ENCODE assay signal across 20 cellular contexts in genomic region chr12:51922146-51922545, GRCh38. TPM values are rescaled to one million over a fixed set of nuclear protein-coding genes. Genes with fewer than 3 reads are reported as not detected.
A peak's percentile ranks its signal among the peaks of the same experiment; 100 is the strongest.
DNase-seq lines count a peak whose midpoint lies in the region; ATAC-seq and TF ChIP-seq lines count a peak whose summit lies in the region.
"Had no signal": no experiment of that assay in that cellular context is flagged by ENCODE, and none has a peak within 500 bp of the region (broad histone marks: within the 10 kb centered on the region; RNA-seq: fewer than 3 reads in every experiment).

No MANE protein-coding gene starts in this region.

- 0 out of 2 replicates have a peak overlapping the region, but pooled peaks have one; percentile 69 for H2BK20ac ChIP-seq in IMR-90 (ENCODE audit: low read depth, low read length)

- H2BK120ac ChIP-seq in IMR-90 (ENCODE audit: low read depth, low read length) = peak overlapping the region; percentile 69; the same call in 1 of the 2 replicates

- H3K14ac ChIP-seq in IMR-90 (replicated peaks; ENCODE audit: low read depth, low read length) = no peak overlapping the region

- no peak overlapping the region for H3K4me2 ChIP-seq in IMR-90 (ENCODE audit: low read depth, low read length)

- peak overlapping the region; percentile 60 for H4K91ac ChIP-seq in IMR-90 (ENCODE audit: insufficient read depth, low read depth, low read length)

- peaks cover 16% of the 10 kb centered on the region for H3K4me1 ChIP-seq in IMR-90 (ENCODE audit: control insufficient read depth, insufficient read depth, low read length)
- H3K4me1 ChIP-seq in colonic mucosa = peaks cover 10% of the 10 kb centered on the region
- peaks cover 58% of the 10 kb centered on the region for H3K4me1 ChIP-seq in lower lobe of right lung

- peak overlapping the region; percentile 86 for H2AK9ac ChIP-seq in IMR-90 (replicated peaks; ENCODE audit: low read depth, low read length, poor library complexity)

- no peak overlapping the region for H3K56ac ChIP-seq in IMR-90 (ENCODE audit: extremely low read depth, insufficient read depth, low read length)

- no peak overlapping the region for H2BK5ac ChIP-seq in IMR-90 (ENCODE audit: low read depth, low read length, poor library complexity, severe bottlenecking)

- H3K79me1 ChIP-seq in IMR-90 (ENCODE audit: low read depth in 1 of 2, low read length in 2 of 2) = no peaks in the 10 kb centered on the region; a peak in 1 of 4 replicates

- H3K9me3 Mint-ChIP-seq in activated CD8-positive, alpha-beta T cell treated with anti-CD3 and anti-CD28 coated beads, Interleukin-2, amount 10 ng/mL, durations not matched to agents 7 days and 5 days (ENCODE audit: insufficient read depth) = no peaks in the 10 kb centered on the region
- H3K9me3 Mint-ChIP-seq: activated naive CD8-positive, alpha-beta T cell treated with anti-CD3 and anti-CD28 coated beads, Interleukin-2, amount 50 U/mL, for 24 hours; effector memory CD8-positive, alpha-beta T cell; neural crest cell had no signal

- no peak overlapping the region for H3K4me3 Mint-ChIP-seq in activated CD8-positive, alpha-beta T cell treated with anti-CD3 and anti-CD28 coated beads, Interleukin-2, amount 10 ng/mL, durations not matched to agents 7 days and 5 days
- H3K4me3 Mint-ChIP-seq: activated naive CD8-positive, alpha-beta T cell treated with anti-CD3 and anti-CD28 coated beads, Interleukin-2, amount 50 U/mL, for 24 hours; effector memory CD8-positive, alpha-beta T cell; neural crest cell had no signal

- peaks cover 10% of the 10 kb centered on the region for H3K27me3 Mint-ChIP-seq in activated CD8-positive, alpha-beta T cell treated with anti-CD3 and anti-CD28 coated beads, Interleukin-2, amount 10 ng/mL, durations not matched to agents 7 days and 5 days (ENCODE audit: low read depth)

- H2BK15ac ChIP-seq in IMR-90 (ENCODE audit: low read depth, low read length) = no peak overlapping the region

- CTCF ChIA-PET in IMR-90 (lab: Yijun Ruan, JAX) = interaction anchor here (1.1 to 1.7 kb wide), 5 partner anchors 14 to 104 kb away, joined by 3 to 8 read pairs (median 5); partner anchors contain the start of gene ACVRL1
- CTCF ChIA-PET in activated CD8-positive, alpha-beta T cell treated with anti-CD3 and anti-CD28 coated beads, Interleukin-2, amount 10 ng/mL, durations not matched to agents 7 days and 5 days (lab: Charles Lee) = interaction anchor here (0.6 to 6.6 kb wide), 17 partner anchors 10 to 207 kb away, joined by 3 to 46 read pairs (median 5); partner anchors contain the start of gene ACVRL1

- H3K4ac ChIP-seq in IMR-90 (ENCODE audit: low read depth, low read length) = peak overlapping the region; percentile 82

- H4K20me1 ChIP-seq in IMR-90 (ENCODE audit: insufficient read depth, low read length) = no peaks in the 10 kb centered on the region

- peak overlapping the region; percentile 35; the same call in 1 of the 2 replicates for H3K27ac ChIP-seq in IMR-90 (ENCODE audit: insufficient read depth, low read length)
- H3K27ac ChIP-seq in colonic mucosa = peak overlapping the region; percentile 64
- peak overlapping the region; percentile 78 for H3K27ac ChIP-seq in lower lobe of right lung
- H3K27ac ChIP-seq in skin epidermis = peak overlapping the region in 15 of 21 experiments; percentile 20 to 81 (median 63)

- no TSS peak for BruUV-seq in IMR-90 (replicated peaks; lab: Mats Ljungman, UMichigan)

- no peaks in the 10 kb centered on the region; the same call in 1 of the 2 replicates for H3K36me3 ChIP-seq in IMR-90 (ENCODE audit: control insufficient read depth, insufficient read depth, low read length)
- no peaks in the 10 kb centered on the region for H3K36me3 ChIP-seq in colonic mucosa
- peaks cover 31% of the 10 kb centered on the region for H3K36me3 ChIP-seq in lower lobe of right lung

- H3K4me3 ChIP-seq in IMR-90 (ENCODE audit: insufficient read depth, low read depth, low read length) = no peak overlapping the region
- no peak overlapping the region for H3K4me3 ChIP-seq in colonic mucosa
- H3K4me3 ChIP-seq in lower lobe of right lung = no peak overlapping the region
- no peak overlapping the region for H3K4me3 ChIP-seq in skin epidermis

- H3K27ac Mint-ChIP-seq in activated CD8-positive, alpha-beta T cell treated with anti-CD3 and anti-CD28 coated beads, Interleukin-2, amount 10 ng/mL, durations not matched to agents 7 days and 5 days = no peak overlapping the region
- H3K27ac Mint-ChIP-seq: activated naive CD8-positive, alpha-beta T cell treated with anti-CD3 and anti-CD28 coated beads, Interleukin-2, amount 50 U/mL, for 24 hours had no signal

- intact Hi-C loops in IMR-90 (cut with micrococcal nuclease) (loop anchor here (2.0 kb wide), 1 partner anchor 59 kb away; no protein-coding TSS in a partner anchor), colonic mucosa (cut with DNase I) (no loop called here), lower lobe of right lung (cut with DNase I) (no loop called here)

- POLR2A ChIA-PET in IMR-90 (lab: Charles Lee; ENCODE audit: unreplicated experiment) = no interaction called here
- POLR2A ChIA-PET in activated CD8-positive, alpha-beta T cell treated with anti-CD3 and anti-CD28 coated beads, Interleukin-2, amount 10 ng/mL, durations not matched to agents 7 days and 5 days (lab: Charles Lee) = interaction anchor here (1.1 kb wide), 1 partner anchor 72 kb away, joined by 3 read pairs; no protein-coding TSS in a partner anchor

- no peak for DNase-seq in IMR-90
- DNase-seq in colonic mucosa = no peak
- no peak for DNase-seq in lower lobe of right lung
- DNase-seq in GM20000 (ENCODE audit: low spot score) = no peak
- no peak for DNase-seq in NCI-H146 treated with DMSO at 0.1 percent for 48 hours (lab: John Stamatoyannopoulos, UW; ENCODE audit: unreplicated experiment)
- no peak for DNase-seq in activated CD8-positive, alpha-beta T cell treated with anti-CD3 and anti-CD28 coated beads, Interleukin-2, amount 10 ng/mL, durations not matched to agents 7 days and 5 days
- DNase-seq: activated naive CD8-positive, alpha-beta T cell treated with anti-CD3 and anti-CD28 coated beads, Interleukin-2, amount 50 U/mL, for 24 hours; effector memory CD8-positive, alpha-beta T cell; MM.1S; NCI-H1694 treated with DMSO at 0.1 percent for 48 hours; NCI-H446; stimulated activated CD4-positive, alpha-beta T cell treated with anti-CD3 and anti-CD28 coated beads, Interleukin-1b, Interleukin-23, amount 100 ng/mL, for 48 hours had no signal

- no peaks in the 10 kb centered on the region for H3K27me3 ChIP-seq in IMR-90 (ENCODE audit: control insufficient read depth, insufficient read depth, low read length)
- no peaks in the 10 kb centered on the region for H3K27me3 ChIP-seq in colonic mucosa
- H3K27me3 ChIP-seq in lower lobe of right lung (ENCODE audit: low read depth) = no peaks in the 10 kb centered on the region

- ATAC-seq in IMR-90 (ENCODE audit: low read depth) = no peak
- ATAC-seq in lower lobe of right lung = no peak
- ATAC-seq in HG02852 (IDR thresholded peaks at IDR 0.05; ENCODE audit: unreplicated experiment) = no peak
- no peak for ATAC-seq in activated CD8-positive, alpha-beta T cell treated with anti-CD3 and anti-CD28 coated beads, Interleukin-2, amount 10 ng/mL, durations not matched to agents 7 days and 5 days
- ATAC-seq: activated naive CD8-positive, alpha-beta T cell treated with anti-CD3 and anti-CD28 coated beads, Interleukin-2, amount 50 U/mL, for 24 hours; effector memory CD8-positive, alpha-beta T cell had no signal

- H4K8ac ChIP-seq in IMR-90 (ENCODE audit: low read depth in 2 of 2, low read length in 2 of 2) = peak overlapping the region; percentile 78 to 85; a peak in 2 of 4 replicates

- H3K36me3 Mint-ChIP-seq in activated CD8-positive, alpha-beta T cell treated with anti-CD3 and anti-CD28 coated beads, Interleukin-2, amount 10 ng/mL, durations not matched to agents 7 days and 5 days (ENCODE audit: low read depth) = no peaks in the 10 kb centered on the region

- peak overlapping the region; percentile 22 for H3K18ac ChIP-seq in IMR-90 (ENCODE audit: low read depth, low read length)

- peak overlapping the region; percentile 73; the same call in 1 of the 2 replicates for H4K5ac ChIP-seq in IMR-90 (ENCODE audit: low read depth, low read length)

- H3K9ac ChIP-seq in IMR-90 (ENCODE audit: low read depth, low read length) (no peak overlapping the region), colonic mucosa (ENCODE audit: low read depth in 2 of 2, low read length in 2 of 2) (peak overlapping the region in 1 of 2 donors; percentile 42)

- in situ Hi-C loops in IMR-90 (cut with MboI; ENCODE audit: low sequenced_read_pairs) = no loop called here

- peaks cover 16% of the 10 kb centered on the region for H3K9me1 ChIP-seq in IMR-90 (ENCODE audit: insufficient read depth, low read length)

- H2AK5ac ChIP-seq in IMR-90 (ENCODE audit: low read depth, low read length) = peak overlapping the region; percentile 48; the same call in 1 of the 2 replicates

- WGBS in IMR-90 (ENCODE audit: extremely low coverage in 2 of 2, insufficient read length in 1 of 2), 2 experiments = no CpG with 5 or more reads among the region's 2 CpGs

- TF ChIP-seq RAD21 in IMR-90 (IDR thresholded peaks at IDR 0.05; ENCODE audit: low read length) = no peak

- TF ChIP-seq POLR2A in IMR-90 (IDR thresholded peaks at IDR 0.05; ENCODE audit: low read depth, low read length) = no peak

- H2AFZ ChIP-seq in IMR-90 (replicated peaks; ENCODE audit: low read length, poor library complexity) = peak overlapping the region; percentile 82

- no peaks in the 10 kb centered on the region for H3K9me3 ChIP-seq in IMR-90 (ENCODE audit: control insufficient read depth, insufficient read depth, low read length)
- no peaks in the 10 kb centered on the region for H3K9me3 ChIP-seq in colonic mucosa
- H3K9me3 ChIP-seq in lower lobe of right lung = no peaks in the 10 kb centered on the region

- H3K23ac ChIP-seq in IMR-90 (ENCODE audit: low read depth, low read length) = no peak overlapping the region

- dilution Hi-C loops in IMR-90 (cut with HindIII; ENCODE audit: low sequenced_read_pairs, unreplicated experiment) = no loop called here

- no peak for TF ChIP-seq CTCF in IMR-90 (conservative IDR thresholded peaks at IDR 0.05; ENCODE audit: low read depth, low read length)
- TF ChIP-seq CTCF in colonic mucosa (IDR thresholded peaks at IDR 0.05) = no peak
- TF ChIP-seq CTCF in lower lobe of right lung (IDR thresholded peaks at IDR 0.05) = no peak
- no peak for TF ChIP-seq CTCF in GM20000 (IDR thresholded peaks at IDR 0.05; ENCODE audit: extremely low read depth, missing control alignments)

- H3K4me1 Mint-ChIP-seq in activated CD8-positive, alpha-beta T cell treated with anti-CD3 and anti-CD28 coated beads, Interleukin-2, amount 10 ng/mL, durations not matched to agents 7 days and 5 days (ENCODE audit: low read depth) = peaks cover 4% of the 10 kb centered on the region

RNA-seq across cellular contexts. Expression of gene ACVRL1, which starts 14.8 kb away (rescaled TPM):
- total RNA-seq in IMR-90 (2012; rRNA removed) (5.8 and 7.5 TPM in 2 replicates), colonic mucosa (100 to 1,000 TPM; 121 to 162 TPM), lower lobe of right lung (242 TPM)
- 6.4 and 8.0 TPM in 2 replicates for polyA plus RNA-seq in IMR-90 (2012; rRNA removed)
- 4.5 and 11.0 TPM in 2 replicates for polyA plus RNA-seq in IMR-90 (2012; cell fraction: cytosol; rRNA removed)
- polyA plus RNA-seq in IMR-90 (2012; cell fraction: nucleus; rRNA removed; ENCODE audit: low replicate concordance) = 17.2 and 26.4 TPM in 2 replicates
- total RNA-seq in activated CD8-positive, alpha-beta T cell treated with anti-CD3 and anti-CD28 coated beads, Interleukin-2, amount 10 ng/mL, durations not matched to agents 7 days and 5 days = not detected
- total RNA-seq: T-helper 1 cell treated with Interleukin-12 subunit alpha and Interleukin-12 subunit beta and Interleukin-4 antibody, amounts not matched to agents 30 ng/mL and 1 ng/mL, for 36 hours had no signal

RNA-seq across cellular contexts. Expression of gene ACVR1B, which starts 29.4 kb away (rescaled TPM):
- 5.7 and 5.8 TPM in 2 replicates for total RNA-seq in IMR-90 (2012; rRNA removed)
- 12.1 and 13.6 TPM in 2 replicates for polyA plus RNA-seq in IMR-90 (2012; rRNA removed)
- 9.7 and 10.3 TPM in 2 replicates for polyA plus RNA-seq in IMR-90 (2012; cell fraction: cytosol; rRNA removed)
- 10.9 and 17.0 TPM in 2 replicates for polyA plus RNA-seq in IMR-90 (2012; cell fraction: nucleus; rRNA removed; ENCODE audit: low replicate concordance)
- 10 to 100 TPM; 56.0 to 63.0 TPM for total RNA-seq in colonic mucosa
- 34.9 TPM for total RNA-seq in lower lobe of right lung
- 1 to 10 TPM; 7.8 to 8.8 TPM for total RNA-seq in activated CD8-positive, alpha-beta T cell treated with anti-CD3 and anti-CD28 coated beads, Interleukin-2, amount 10 ng/mL, durations not matched to agents 7 days and 5 days

RNA-seq across cellular contexts. Expression of gene ANKRD33, which starts 34.2 kb away (rescaled TPM):
- total RNA-seq in IMR-90 (2012; rRNA removed) = under 0.01 TPM in 1 of 2 replicates, not detected in the other
- polyA plus RNA-seq in IMR-90 (2012; rRNA removed) = 0.03 TPM in 1 of 2 replicates, not detected in the other
- polyA plus RNA-seq in IMR-90 (2012; cell fraction: cytosol; rRNA removed) = 0.02 TPM in 1 of 2 replicates, not detected in the other
- 0.42 and 0.57 TPM in 2 replicates for polyA plus RNA-seq in IMR-90 (2012; cell fraction: nucleus; rRNA removed; ENCODE audit: low replicate concordance)
- total RNA-seq in colonic mucosa = not detected
- total RNA-seq in lower lobe of right lung = not detected
- total RNA-seq in activated CD8-positive, alpha-beta T cell treated with anti-CD3 and anti-CD28 coated beads, Interleukin-2, amount 10 ng/mL, durations not matched to agents 7 days and 5 days = not detected
- total RNA-seq: G401; lower leg skin; neural crest cell; renal cortical epithelial cell; subcutaneous adipose tissue; T-helper 1 cell treated with Interleukin-12 subunit alpha and Interleukin-12 subunit beta and Interleukin-4 antibody, amounts not matched to agents 30 ng/mL and 1 ng/mL, for 36 hours had no signal

Comparison
In these comparisons a context has a peak if more than half of its experiments do, and no peak if none do; other contexts are left out.
1. RNA of gene ACVRL1, which starts 14.8 kb away (total RNA-seq): 242 TPM in lower lobe of right lung (single experiment) and 121 to 162 TPM in colonic mucosa; 5.8 to 7.5 TPM in IMR-90 and not detected in activated CD8-positive, alpha-beta T cell treated with anti-CD3 and anti-CD28 coated beads, Interleukin-2, amount 10 ng/mL, durations not matched to agents 7 days and 5 days; every median in the first group is over 10 times any median in the second.
2. Peak in every context shown above with its lines, with median percentiles within 50 percentile points of each other: H3K27ac ChIP-seq.